Comparison of ENCODE assay signal across 27 cellular contexts in the genomic region with DNA sequence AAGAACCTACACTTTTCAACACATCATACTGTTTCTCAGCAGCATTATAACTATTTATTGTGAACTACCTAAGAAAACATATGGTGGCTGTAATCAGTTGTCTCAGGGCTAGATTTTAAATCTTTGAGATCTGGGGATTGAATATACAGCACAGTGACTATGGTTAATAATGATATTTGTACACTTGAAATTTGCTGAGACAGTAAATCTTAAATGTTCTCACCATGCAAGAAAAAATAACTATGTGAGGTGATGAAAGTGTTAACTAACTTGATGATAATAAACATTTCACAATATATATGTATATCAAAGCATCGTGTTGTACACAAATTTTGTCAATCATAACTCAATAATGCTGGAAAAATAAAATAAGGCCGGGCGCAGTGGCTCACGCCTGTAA.
"Had no signal": no experiment of that assay in that cellular context is flagged by ENCODE, and none has a peak within 500 bp of the region (broad histone marks: within the 10 kb centered on the region; RNA-seq: fewer than 3 reads in every experiment).

No MANE protein-coding gene starts in this region.

- H3K9ac ChIP-seq: neural progenitor cell had no signal

- H3K27ac ChIP-seq: neural progenitor cell, pancreas, prostate gland, skin epidermis, spleen, suprapubic skin, testis, tibial artery, transverse colon, upper lobe of right lung, uterus had no signal

- H3K9me3 ChIP-seq: pancreas, prostate gland, spleen, suprapubic skin, testis, tibial artery, transverse colon, upper lobe of right lung, uterus had no signal

- H2AFZ ChIP-seq: neural progenitor cell had no signal

- H3K27me3 ChIP-seq: neural progenitor cell, pancreas, spleen, suprapubic skin, testis, tibial artery, transverse colon, upper lobe of right lung, uterus had no signal

- H3K4me2 ChIP-seq: neural progenitor cell, smooth muscle cell had no signal

- ATAC-seq: naive thymus-derived CD4-positive, alpha-beta T cell; natural killer cell; right cardiac atrium; sciatic nerve; stimulated activated memory B cell treated with anti-CD40 and anti-IgM and Interleukin-4, amounts not matched to agents 10 μg/mL and 1 μg/mL and 100 μg/mL, for 72 hours; stimulated activated naive CD8-positive, alpha-beta T cell treated with anti-CD3 and anti-CD28 coated beads, Interleukin-15, amount 100 ng/mL, for 72 hours; stimulated activated naive CD8-positive, alpha-beta T cell treated with anti-CD3 and anti-CD28 coated beads, Interleukin-15, Interleukin-2, amounts not matched to agents 100 U/mL and 50 U/mL, for 24 hours had no signal

- H3K36me3 ChIP-seq: neural progenitor cell, pancreas, prostate gland, suprapubic skin, transverse colon, upper lobe of right lung, uterus had no signal

- H3K4me1 ChIP-seq: neural progenitor cell, pancreas, prostate gland, testis, upper lobe of right lung had no signal

- DNase-seq: naive thymus-derived CD4-positive, alpha-beta T cell; natural killer cell; nucleus accumbens; pancreas; right cardiac atrium; spleen; stimulated activated CD4-positive, alpha-beta T cell treated with anti-CD3 and anti-CD28 coated beads, Interleukin-12 subunit alpha, Interleukin-12 subunit beta, amount 100 ng/mL, for 4 hours; stimulated activated CD4-positive, alpha-beta T cell treated with anti-CD3 and anti-CD28 coated beads, Interleukin-1b, Interleukin-23, amount 100 ng/mL, for 48 hours; stimulated activated CD4-positive, alpha-beta T cell treated with anti-CD3 and anti-CD28 coated beads, Interleukin-4, amount 100 ng/mL, for 1 hour; stimulated activated CD4-positive, alpha-beta T cell treated with anti-CD3 and anti-CD28 coated beads, Interleukin-4, amount 100 ng/mL, for 4 hours; stimulated activated CD8-positive, alpha-beta memory T cell treated with anti-CD3 and anti-CD28 coated beads, Interleukin-4, amount 100 ng/mL, for 48 hours; stimulated activated naive CD4-positive, alpha-beta T cell; stimulated activated naive CD8-positive, alpha-beta T cell treated with anti-CD3 and anti-CD28 coated beads, Interleukin-15, amount 100 ng/mL, for 72 hours; stimulated activated naive CD8-positive, alpha-beta T cell treated with anti-CD3 and anti-CD28 coated beads, Interleukin-15, Interleukin-2, amounts not matched to agents 100 U/mL and 50 U/mL, for 24 hours; substantia nigra; testis; tibial artery; transverse colon; upper lobe of right lung; uterus had no signal

- FAIRE-seq: pancreas had no signal

- H3K4me3 ChIP-seq: neural progenitor cell, pancreas, prostate gland, skin epidermis, smooth muscle cell, spleen, suprapubic skin, testis, tibial artery, transverse colon, upper lobe of right lung, uterus had no signal
